Comparison of ENCODE assay signal across 20 cellular contexts in the genomic region with DNA sequence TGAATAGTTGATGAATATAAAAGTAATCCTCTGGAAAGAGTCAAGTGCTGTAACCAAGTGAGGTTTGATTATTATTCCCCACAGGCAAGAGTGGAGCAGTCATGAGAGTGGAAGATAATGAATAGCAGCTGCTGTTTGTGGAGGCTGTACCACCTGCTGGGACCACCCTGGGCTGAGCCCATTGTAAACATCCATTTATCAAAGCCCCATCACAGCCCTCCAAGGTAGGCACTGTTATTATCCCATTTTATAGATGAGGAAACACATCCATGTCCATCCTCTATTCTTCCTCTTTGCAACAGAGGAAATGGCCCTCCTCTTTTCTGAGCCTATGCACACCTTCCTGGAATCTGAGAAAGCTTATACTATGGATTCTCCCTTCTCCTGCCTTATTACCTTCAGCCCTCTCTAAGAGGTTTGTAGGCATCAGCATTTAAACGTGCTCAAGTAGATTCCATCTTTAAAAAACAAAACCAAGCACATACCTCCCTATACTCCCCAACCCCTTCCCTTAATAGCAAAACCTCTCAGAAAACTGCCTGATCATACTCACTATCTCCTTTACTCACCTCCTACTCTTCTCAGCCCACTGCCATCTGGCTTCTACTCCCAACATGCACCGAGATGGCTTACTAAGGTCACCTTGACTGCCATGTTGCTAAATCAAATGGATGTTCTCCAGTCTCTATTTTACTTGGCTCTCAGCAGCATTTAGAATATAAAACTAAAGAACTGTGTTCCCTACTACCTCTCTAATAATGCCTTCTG. TPM values are rescaled to one million over a fixed set of nuclear protein-coding genes. Genes with fewer than 3 reads are reported as not detected.
"Had no signal": no experiment of that assay in that cellular context is flagged by ENCODE, and none has a peak within 500 bp of the region (broad histone marks: within the 10 kb centered on the region; RNA-seq: fewer than 3 reads in every experiment).

No MANE protein-coding gene starts in this region.

- H3K27me3 ChIP-seq: cardiac muscle cell, right atrium auricular region, vagina had no signal

- H3K4me3 ChIP-seq: cardiac muscle cell, dorsolateral prefrontal cortex, gastrocnemius medialis, heart left ventricle, right atrium auricular region, tibial nerve, vagina had no signal

- H3K36me3 ChIP-seq: cardiac muscle cell, gastrocnemius medialis, heart left ventricle, right atrium auricular region, tibial nerve, vagina had no signal

- H3K27ac ChIP-seq: cardiac muscle cell, gastrocnemius medialis, heart left ventricle, right atrium auricular region, tibial nerve, vagina had no signal

- DNase-seq: activated CD4-positive, alpha-beta T cell treated with anti-CD3 and anti-CD28 coated beads for 48 hours; activated CD8-positive, alpha-beta memory T cell treated with anti-CD3 and anti-CD28 coated beads, Interleukin-2, amount 50 U/mL, for 4 hours; activated CD8-positive, alpha-beta T cell treated with anti-CD3 and anti-CD28 coated beads for 36 hours; activated gamma-delta T cell; activated T-cell treated with anti-CD3 and anti-CD28 coated beads, Interleukin-2, amount 50 U/mL, for 72 hours; dorsolateral prefrontal cortex; endodermal cell; gastrocnemius medialis; heart left ventricle; immature natural killer cell; stimulated activated CD4-positive, alpha-beta T cell treated with anti-CD3 and anti-CD28 coated beads, Interleukin-4, amount 100 ng/mL, for 1 hour; stimulated activated naive B cell treated with anti-CD40 and anti-IgM and Interleukin-4, amounts not matched to agents 10 μg/mL and 1 μg/mL and 100 μg/mL, for 72 hours had no signal

- H3K4me1 ChIP-seq: heart left ventricle, right atrium auricular region, tibial nerve, vagina had no signal

- H3K9me3 ChIP-seq: gastrocnemius medialis, vagina had no signal

- ATAC-seq: activated CD8-positive, alpha-beta T cell treated with anti-CD3 and anti-CD28 coated beads for 36 hours; activated naive CD4-positive, alpha-beta T cell treated with anti-CD3 and anti-CD28 coated beads, Interleukin-2, amount 50 U/mL, for 72 hours; activated T-cell treated with anti-CD3 and anti-CD28 coated beads, Interleukin-2, amount 50 U/mL, for 72 hours; gastrocnemius medialis; heart left ventricle; natural killer cell treated with Interleukin-12 subunit alpha and Interleukin-12 subunit beta and Interleukin-15 and Interleukin-18, amount 100 ng/mL, for 72 hours; stimulated activated naive B cell treated with anti-CD40 and anti-IgM and Interleukin-4, amounts not matched to agents 10 μg/mL and 1 μg/mL and 100 μg/mL, for 72 hours had no signal

RNA-seq across cellular contexts. Expression of gene CDH22, which starts 37.1 kb away (rescaled TPM):
- total RNA-seq: activated CD8-positive, alpha-beta T cell treated with anti-CD3 and anti-CD28 coated beads for 36 hours; activated T-cell treated with anti-CD3 and anti-CD28 coated beads, Interleukin-2, amount 50 U/mL, for 72 hours; cardiac muscle cell; epithelial cell of proximal tubule; liver; natural killer cell treated with Interleukin-12 subunit alpha and Interleukin-12 subunit beta and Interleukin-15 and Interleukin-18, amount 100 ng/mL, for 72 hours had no signal
